Comparison of ENCODE assay signal across 8 cellular contexts in the genomic region with DNA sequence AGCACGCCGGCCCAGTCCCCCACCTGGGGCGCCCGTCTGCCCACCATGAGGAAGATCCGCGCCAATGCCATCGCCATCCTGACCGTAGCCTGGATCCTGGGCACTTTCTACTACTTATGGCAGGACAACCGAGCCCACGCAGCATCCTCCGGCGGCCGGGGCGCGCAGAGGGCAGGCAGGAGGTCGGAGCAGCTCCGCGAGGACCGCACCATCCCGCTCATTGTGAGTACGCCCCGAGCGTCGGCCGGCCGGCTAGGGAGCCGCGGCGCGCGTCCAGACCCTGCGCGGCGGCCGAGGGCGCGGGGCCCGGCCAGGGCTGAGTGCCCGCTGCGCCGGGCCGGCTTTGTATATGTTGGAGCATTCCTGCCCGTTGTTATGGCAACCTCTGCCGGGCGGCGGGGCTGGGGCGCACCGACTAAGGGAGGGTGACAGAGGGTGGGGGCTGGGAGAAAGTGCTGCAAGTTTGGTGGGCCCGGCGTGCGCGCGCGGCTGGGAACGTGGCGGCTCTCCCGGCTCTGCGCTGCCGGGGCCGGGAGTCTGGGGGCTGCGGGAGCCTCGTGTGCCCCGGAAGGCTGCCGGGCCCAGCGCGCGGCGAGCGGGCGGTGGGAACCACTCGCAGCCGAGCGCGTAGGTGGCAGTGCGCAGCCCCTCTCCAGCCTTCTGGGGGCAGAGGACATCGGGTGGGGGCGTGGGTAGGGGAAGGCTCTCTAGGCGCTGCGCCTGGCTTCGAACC. TPM values are rescaled to one million over a fixed set of nuclear protein-coding genes. Genes with fewer than 3 reads are reported as not detected.
DNase-seq lines count a peak whose midpoint lies in the region; ATAC-seq lines count a peak whose summit lies in the region.

No MANE protein-coding gene starts in this region.

- H3K36me3 Mint-ChIP-seq in activated naive CD4-positive, alpha-beta T cell treated with anti-CD3 and anti-CD28 coated beads, Interleukin-2, amount 50 U/mL, for 72 hours, result no peaks in the 10 kb centered on the region
- H3K36me3 Mint-ChIP-seq in activated T-cell treated with anti-CD3 and anti-CD28 coated beads, Interleukin-2, amount 50 U/mL, for 4 hours (ENCODE audit: insufficient read depth), result no peaks in the 10 kb centered on the region
- H3K36me3 Mint-ChIP-seq in immature natural killer cell, result peaks cover 0 to 4% (median 0%) of the 10 kb centered on the region in 3 donors

- peak in 1 of 2 donors; percentile 26 for DNase-seq in activated naive CD4-positive, alpha-beta T cell treated with anti-CD3 and anti-CD28 coated beads, Interleukin-2, amount 50 U/mL, for 72 hours (ENCODE audit: low spot score in 2 of 2)
- no peak for DNase-seq in activated naive CD4-positive, alpha-beta T cell treated with anti-CD3 and anti-CD28 coated beads, Interleukin-2, amount 50 U/mL, for 16 hours
- DNase-seq in activated T-cell treated with anti-CD3 and anti-CD28 coated beads, Interleukin-2, amount 50 U/mL, for 4 hours, result no peak
- DNase-seq in hepatic stellate cell (ENCODE audit: low spot score) (peak; percentile 45), skeletal muscle cell (ENCODE audit: low read depth) (no peak), immature natural killer cell (no peak), SHP77 treated with DMSO at 0.1 percent for 48 hours (lab: John Stamatoyannopoulos, UW) (no peak)

- peaks cover 13% of the 10 kb centered on the region for H3K4me1 Mint-ChIP-seq in activated T-cell treated with anti-CD3 and anti-CD28 coated beads, Interleukin-2, amount 50 U/mL, for 4 hours (ENCODE audit: low read depth)
- H3K4me1 Mint-ChIP-seq in immature natural killer cell, result peaks cover 0 to 3% of the 10 kb centered on the region in 2 donors

- H3K4me3 ChIP-seq in skeletal muscle cell (ENCODE audit: low read depth, low read length), result peak overlapping the region; percentile 57

- H3K9me3 Mint-ChIP-seq in activated naive CD4-positive, alpha-beta T cell treated with anti-CD3 and anti-CD28 coated beads, Interleukin-2, amount 50 U/mL, for 72 hours, result no peaks in the 10 kb centered on the region
- H3K9me3 Mint-ChIP-seq in activated T-cell treated with anti-CD3 and anti-CD28 coated beads, Interleukin-2, amount 50 U/mL, for 4 hours, result no peaks in the 10 kb centered on the region
- H3K9me3 Mint-ChIP-seq in immature natural killer cell, result peaks cover 0 to 2% (median 0%) of the 10 kb centered on the region in 6 donors

- no peak overlapping the region for H3K27ac Mint-ChIP-seq in activated naive CD4-positive, alpha-beta T cell treated with anti-CD3 and anti-CD28 coated beads, Interleukin-2, amount 50 U/mL, for 72 hours
- H3K27ac Mint-ChIP-seq in immature natural killer cell, result no peak overlapping the region

- peak overlapping the region; percentile 43 for H3K4me3 Mint-ChIP-seq in activated T-cell treated with anti-CD3 and anti-CD28 coated beads, Interleukin-2, amount 50 U/mL, for 4 hours
- H3K4me3 Mint-ChIP-seq in immature natural killer cell, result peak overlapping the region in 1 of 5 donors; percentile 46

- ATAC-seq in activated naive CD4-positive, alpha-beta T cell treated with anti-CD3 and anti-CD28 coated beads, Interleukin-2, amount 50 U/mL, for 72 hours, result peak; percentile 29 to 31
- ATAC-seq in activated T-cell treated with anti-CD3 and anti-CD28 coated beads, Interleukin-2, amount 50 U/mL, for 4 hours, result peak; percentile 20 to 35
- ATAC-seq in HG03039 (IDR thresholded peaks at IDR 0.05; ENCODE audit: unreplicated experiment), result no peak

- peaks cover 56% of the 10 kb centered on the region for H3K27me3 Mint-ChIP-seq in activated T-cell treated with anti-CD3 and anti-CD28 coated beads, Interleukin-2, amount 50 U/mL, for 4 hours (ENCODE audit: low read depth)
- peaks cover 10 to 29% (median 11%) of the 10 kb centered on the region in 3 donors for H3K27me3 Mint-ChIP-seq in immature natural killer cell (ENCODE audit: low read depth in 3 of 3)

RNA-seq across cellular contexts. Expression of gene GALNT16, which starts 0.5 kb away (rescaled TPM):
- total RNA-seq in activated naive CD4-positive, alpha-beta T cell treated with anti-CD3 and anti-CD28 coated beads, Interleukin-2, amount 50 U/mL, for 72 hours, result under 1 TPM in 1 of 2 donors, not detected in 1; 0.12 TPM
- total RNA-seq in activated T-cell treated with anti-CD3 and anti-CD28 coated beads, Interleukin-2, amount 50 U/mL, for 4 hours, result under 1 TPM in 1 of 3 donors, not detected in 2; 0.16 TPM
- not detected for polyA plus RNA-seq in immature natural killer cell
